Comparison of ENCODE assay signal across 10 cellular contexts in the genomic region with DNA sequence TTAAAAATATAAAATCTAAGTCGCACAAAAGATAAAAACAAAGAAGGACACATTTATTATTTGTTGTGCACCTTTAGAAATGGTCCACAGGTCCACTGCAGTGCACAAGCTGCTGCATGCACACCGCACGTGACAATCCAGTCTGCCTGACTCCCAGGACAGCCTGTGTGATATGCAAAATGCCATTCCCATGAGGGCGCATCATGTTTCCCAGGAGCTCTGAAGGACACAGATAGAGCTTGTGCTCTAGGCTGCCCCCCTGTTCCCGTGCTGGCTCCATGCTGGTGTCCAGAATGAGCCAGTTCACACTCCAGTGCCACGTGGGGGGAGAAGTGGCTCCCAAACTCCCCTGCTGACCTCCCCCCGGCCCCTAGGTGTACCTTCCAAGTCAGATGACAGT. TPM values are rescaled to one million over a fixed set of nuclear protein-coding genes. Genes with fewer than 3 reads are reported as not detected.
DNase-seq lines count a peak whose midpoint lies in the region; ATAC-seq and TF ChIP-seq lines count a peak whose summit lies in the region.
"Had no signal": no experiment of that assay in that cellular context is flagged by ENCODE, and none has a peak within 500 bp of the region (broad histone marks: within the 10 kb centered on the region; RNA-seq: fewer than 3 reads in every experiment).

No MANE protein-coding gene starts in this region.

- H3K4me1 ChIP-seq in breast epithelium (no peaks in the 10 kb centered on the region), hepatocyte (ENCODE audit: insufficient read depth) (no peaks in the 10 kb centered on the region)

- H3K36me3 Mint-ChIP-seq in MCF 10A (ENCODE audit: insufficient read depth, unreplicated experiment) (peaks cover 5% of the 10 kb centered on the region), WTC11 (peaks cover 2% of the 10 kb centered on the region; the same call in 1 of the 2 replicates)
- no peaks in the 10 kb centered on the region for H3K36me3 Mint-ChIP-seq in natural killer cell treated with Interleukin-12 subunit alpha and Interleukin-12 subunit beta and Interleukin-15 and Interleukin-18, amount 100 ng/mL, for 72 hours
- no peaks in the 10 kb centered on the region for H3K36me3 Mint-ChIP-seq in activated naive CD8-positive, alpha-beta T cell treated with anti-CD3 and anti-CD28 coated beads, Interleukin-2, amount 50 U/mL, for 24 hours (ENCODE audit: low read depth)

- TF ChIP-seq POLR2A in breast epithelium (IDR thresholded peaks at IDR 0.05) = no peak

- no peak overlapping the region for H3K4me3 Mint-ChIP-seq in MCF 10A (ENCODE audit: unreplicated experiment)
- no peak overlapping the region for H3K4me3 Mint-ChIP-seq in WTC11
- H3K4me3 Mint-ChIP-seq in natural killer cell treated with Interleukin-12 subunit alpha and Interleukin-12 subunit beta and Interleukin-15 and Interleukin-18, amount 100 ng/mL, for 72 hours = no peak overlapping the region
- no peak overlapping the region for H3K4me3 Mint-ChIP-seq in activated naive CD8-positive, alpha-beta T cell treated with anti-CD3 and anti-CD28 coated beads, Interleukin-2, amount 50 U/mL, for 24 hours
- H3K4me3 Mint-ChIP-seq: CD4-positive, alpha-beta T cell had no signal

- H3K27ac ChIP-seq in breast epithelium = no peak overlapping the region
- H3K27ac ChIP-seq in hepatocyte = no peak overlapping the region

- intact Hi-C loops in MCF 10A (cut with micrococcal nuclease) (loop anchor here (1.0 to 5.0 kb wide), 5 partner anchors 26 to 384 kb away; no protein-coding TSS in a partner anchor), breast epithelium (cut with DNase I; ENCODE audit: low total_unique reads) (loop anchor here (2.0 to 10.0 kb wide), 2 partner anchors 56 to 182 kb away; no protein-coding TSS in a partner anchor)

- WGBS in hepatocyte (ENCODE audit: low lambda C conversion rate, missing lambda C conversion rate) = 55% methylated on average over 7 of the region's 7 CpGs

- H3K9me2 ChIP-seq in hepatocyte (replicated peaks; ENCODE audit: insufficient read depth) = no peaks in the 10 kb centered on the region

- no TSS peak for BruUV-seq in MCF 10A (replicated peaks; lab: Mats Ljungman, UMichigan)

- no peaks in the 10 kb centered on the region for H3K9me3 ChIP-seq in breast epithelium
- no peaks in the 10 kb centered on the region for H3K9me3 ChIP-seq in hepatocyte (ENCODE audit: low read depth)

- no peak overlapping the region for H3K4me3 ChIP-seq in breast epithelium
- no peak overlapping the region for H3K4me3 ChIP-seq in hepatocyte
- H3K4me3 ChIP-seq: lung had no signal

- H3K9me3 Mint-ChIP-seq in MCF 10A (ENCODE audit: unreplicated experiment) (peaks cover 24% of the 10 kb centered on the region), WTC11 (peaks cover 30% of the 10 kb centered on the region)
- H3K9me3 Mint-ChIP-seq in natural killer cell treated with Interleukin-12 subunit alpha and Interleukin-12 subunit beta and Interleukin-15 and Interleukin-18, amount 100 ng/mL, for 72 hours = peaks cover 11% of the 10 kb centered on the region
- H3K9me3 Mint-ChIP-seq in activated naive CD8-positive, alpha-beta T cell treated with anti-CD3 and anti-CD28 coated beads, Interleukin-2, amount 50 U/mL, for 24 hours = peaks cover 16% of the 10 kb centered on the region
- H3K9me3 Mint-ChIP-seq: CD4-positive, alpha-beta T cell had no signal

- CTCF ChIA-PET in MCF 10A (lab: Yijun Ruan, JAX) (interaction anchor here (0.5 to 13.1 kb wide), 64 partner anchors 10 to 603 kb away, joined by 3 to 911 read pairs (median 6); partner anchors contain the start of genes CTSE, RAB7B, SLC26A9 and SLC41A1), WTC11 (lab: Charles Lee) (interaction anchor here (0.6 to 7.0 kb wide), 90 partner anchors 9 to 1511 kb away, joined by 3 to 557 read pairs (median 6); partner anchors contain the start of genes AVPR1B, CTSE, PM20D1 and RAB29)

- no peak overlapping the region for H3K4me2 ChIP-seq in hepatocyte

- TF ChIP-seq CTCF in MCF 10A (IDR thresholded peaks at IDR 0.05; ENCODE audit: unreplicated experiment) (no peak), breast epithelium (IDR thresholded peaks at IDR 0.05) (no peak), WTC11 (IDR thresholded peaks at IDR 0.05) (no peak), hepatocyte (IDR thresholded peaks at IDR 0.05; ENCODE audit: poor library complexity) (no peak)

- H2AFZ ChIP-seq in hepatocyte = no peak overlapping the region

- H3K4me1 Mint-ChIP-seq in MCF 10A (ENCODE audit: insufficient read depth, unreplicated experiment) (peaks cover 31% of the 10 kb centered on the region), WTC11 (peaks cover 5% of the 10 kb centered on the region; the same call in 1 of the 2 replicates)
- H3K4me1 Mint-ChIP-seq in natural killer cell treated with Interleukin-12 subunit alpha and Interleukin-12 subunit beta and Interleukin-15 and Interleukin-18, amount 100 ng/mL, for 72 hours (ENCODE audit: low read depth in 2 of 2) = peaks cover 24 to 25% of the 10 kb centered on the region in 2 donors
- no peaks in the 10 kb centered on the region for H3K4me1 Mint-ChIP-seq in activated naive CD8-positive, alpha-beta T cell treated with anti-CD3 and anti-CD28 coated beads, Interleukin-2, amount 50 U/mL, for 24 hours

- H3K36me3 ChIP-seq in breast epithelium = no peaks in the 10 kb centered on the region
- H3K36me3 ChIP-seq in hepatocyte (replicated peaks; ENCODE audit: insufficient read depth, low read depth) = no peaks in the 10 kb centered on the region

- H3K27me3 ChIP-seq in breast epithelium = peaks cover 0 to 4% of the 10 kb centered on the region in 2 donors
- no peaks in the 10 kb centered on the region for H3K27me3 ChIP-seq in hepatocyte

- H3K27me3 Mint-ChIP-seq in MCF 10A (ENCODE audit: insufficient read depth, unreplicated experiment) (peaks cover 14% of the 10 kb centered on the region), WTC11 (ENCODE audit: low read depth) (peaks cover 3% of the 10 kb centered on the region; the same call in 1 of the 2 replicates)
- H3K27me3 Mint-ChIP-seq in natural killer cell treated with Interleukin-12 subunit alpha and Interleukin-12 subunit beta and Interleukin-15 and Interleukin-18, amount 100 ng/mL, for 72 hours = no peaks in the 10 kb centered on the region
- H3K27me3 Mint-ChIP-seq in activated naive CD8-positive, alpha-beta T cell treated with anti-CD3 and anti-CD28 coated beads, Interleukin-2, amount 50 U/mL, for 24 hours = peaks cover 2% of the 10 kb centered on the region

- no peaks in the 10 kb centered on the region for H4K20me1 ChIP-seq in hepatocyte (ENCODE audit: insufficient read depth, poor library complexity, severe bottlenecking)

- H3K79me2 ChIP-seq in hepatocyte = no peaks in the 10 kb centered on the region

- DNase-seq in MCF 10A (ENCODE audit: unreplicated experiment) (peak; percentile 71), breast epithelium (ENCODE audit: low spot score in 2 of 2) (no peak), WTC11 (ENCODE audit: low spot score) (peak; percentile 34), hepatocyte (ENCODE audit: low spot score) (peak; percentile 64)
- no peak for DNase-seq in natural killer cell treated with Interleukin-12 subunit alpha and Interleukin-12 subunit beta and Interleukin-15 and Interleukin-18, amount 100 ng/mL, for 72 hours (ENCODE audit: low spot score)
- no peak for DNase-seq in activated naive CD8-positive, alpha-beta T cell treated with anti-CD3 and anti-CD28 coated beads, Interleukin-2, amount 50 U/mL, for 24 hours

- POLR2A ChIA-PET in MCF 10A (lab: Yijun Ruan, JAX) = interaction anchor here (0.6 to 10.8 kb wide), 33 partner anchors 9 to 636 kb away, joined by 3 to 247 read pairs (median 4); partner anchors contain the start of gene RAB7B
- POLR2A ChIA-PET in WTC11 (lab: Charles Lee) = interaction anchor here (1.5 kb wide), 1 partner anchor 58 kb away, joined by 6 read pairs; no protein-coding TSS in a partner anchor

- peak; percentile 20 for ATAC-seq in WTC11
- no peak for ATAC-seq in GM19324 (IDR thresholded peaks at IDR 0.05; ENCODE audit: low FRiP score, unreplicated experiment)
- no peak for ATAC-seq in natural killer cell treated with Interleukin-12 subunit alpha and Interleukin-12 subunit beta and Interleukin-15 and Interleukin-18, amount 100 ng/mL, for 72 hours
- ATAC-seq in activated naive CD8-positive, alpha-beta T cell treated with anti-CD3 and anti-CD28 coated beads, Interleukin-2, amount 50 U/mL, for 24 hours = no peak
- no peak for ATAC-seq in GM19351 (IDR thresholded peaks at IDR 0.05; ENCODE audit: unreplicated experiment)

- H3K27ac Mint-ChIP-seq in MCF 10A (ENCODE audit: low read depth, unreplicated experiment) = no peak overlapping the region
- H3K27ac Mint-ChIP-seq in WTC11 = no peak overlapping the region
- no peak overlapping the region for H3K27ac Mint-ChIP-seq in natural killer cell treated with Interleukin-12 subunit alpha and Interleukin-12 subunit beta and Interleukin-15 and Interleukin-18, amount 100 ng/mL, for 72 hours
- no peak overlapping the region for H3K27ac Mint-ChIP-seq in activated naive CD8-positive, alpha-beta T cell treated with anti-CD3 and anti-CD28 coated beads, Interleukin-2, amount 50 U/mL, for 24 hours
- H3K27ac Mint-ChIP-seq: CD4-positive, alpha-beta T cell had no signal

TF ChIP-seq in WTC11, 78 proteins besides CTCF, POLR2A, EP300 and RAD21:
- TF ChIP-seq FOXK1 (CRISPR knock-in tag; IDR thresholded peaks at IDR 0.05) (no peak), SMAD3 (CRISPR knock-in tag; IDR thresholded peaks at IDR 0.05; ENCODE audit: borderline replicate concordance) (0 out of 2 replicates have a peak, but pooled peaks have one; percentile 16)

RNA-seq across cellular contexts. Expression of gene RAB7B, which starts 26.5 kb away (rescaled TPM):
- total RNA-seq in MCF 10A (2022) (1.6 and 3.6 TPM in 2 replicates), breast epithelium (1 to 10 TPM; 1.3 to 6.6 (median 2.9) TPM), WTC11 (2021) (not detected in 3 replicates), hepatocyte (3.9 and 4.5 TPM in 2 replicates)
- polyA plus RNA-seq in hepatocyte = 16.6 and 22.6 TPM in 2 replicates
- total RNA-seq in natural killer cell treated with Interleukin-12 subunit alpha and Interleukin-12 subunit beta and Interleukin-15 and Interleukin-18, amount 100 ng/mL, for 72 hours = not detected

RNA-seq across cellular contexts. Expression of gene SLC26A9, which starts 33.5 kb away (rescaled TPM):
- total RNA-seq in MCF 10A (2022) (not detected in 2 replicates), breast epithelium (not detected), WTC11 (2021) (0.05 to 0.15 TPM in 2 of 3 replicates, not detected in the other), hepatocyte (0.13 and 0.44 TPM in 2 replicates)
- polyA plus RNA-seq in hepatocyte = 0.63 and 2.4 TPM in 2 replicates
- not detected for total RNA-seq in natural killer cell treated with Interleukin-12 subunit alpha and Interleukin-12 subunit beta and Interleukin-15 and Interleukin-18, amount 100 ng/mL, for 72 hours
- total RNA-seq: CD4-positive, alpha-beta T cell had no signal

RNA-seq across cellular contexts. Expression of gene CTSE, which starts 47.0 kb away (rescaled TPM):
- total RNA-seq in MCF 10A (2022) (0.79 and 0.81 TPM in 2 replicates), breast epithelium (under 1 TPM in 1 of 3 donors, not detected in 2; under 0.01 TPM), WTC11 (2021) (0.09 to 0.17 TPM in 2 of 3 replicates, not detected in the other), hepatocyte (65.9 and 66.4 TPM in 2 replicates)
- 66.7 and 86.0 TPM in 2 replicates for polyA plus RNA-seq in hepatocyte
- total RNA-seq in natural killer cell treated with Interleukin-12 subunit alpha and Interleukin-12 subunit beta and Interleukin-15 and Interleukin-18, amount 100 ng/mL, for 72 hours = not detected
- total RNA-seq: CD4-positive, alpha-beta T cell had no signal

Comparison
In these comparisons a context has a peak if more than half of its experiments do, and no peak if none do; other contexts are left out.
1. DNase-seq: peak in MCF 10A (single experiment), WTC11 (single experiment) and hepatocyte (single experiment); none in breast epithelium (0 of 2), natural killer cell treated with Interleukin-12 subunit alpha and Interleukin-12 subunit beta and Interleukin-15 and Interleukin-18, amount 100 ng/mL, for 72 hours (single experiment) and activated naive CD8-positive, alpha-beta T cell treated with anti-CD3 and anti-CD28 coated beads, Interleukin-2, amount 50 U/mL, for 24 hours (single experiment).
2. RNA of gene CTSE, which starts 47.0 kb away (total RNA-seq): 65.9 to 66.4 TPM in hepatocyte; 0.79 to 0.81 TPM in MCF 10A, 0.09 to 0.17 TPM in WTC11, under 0.01 TPM in breast epithelium and not detected in natural killer cell treated with Interleukin-12 subunit alpha and Interleukin-12 subunit beta and Interleukin-15 and Interleukin-18, amount 100 ng/mL, for 72 hours; every median in the first group is over 10 times any median in the second.